Comparison of ENCODE assay signal across 21 cellular contexts in the genomic region with DNA sequence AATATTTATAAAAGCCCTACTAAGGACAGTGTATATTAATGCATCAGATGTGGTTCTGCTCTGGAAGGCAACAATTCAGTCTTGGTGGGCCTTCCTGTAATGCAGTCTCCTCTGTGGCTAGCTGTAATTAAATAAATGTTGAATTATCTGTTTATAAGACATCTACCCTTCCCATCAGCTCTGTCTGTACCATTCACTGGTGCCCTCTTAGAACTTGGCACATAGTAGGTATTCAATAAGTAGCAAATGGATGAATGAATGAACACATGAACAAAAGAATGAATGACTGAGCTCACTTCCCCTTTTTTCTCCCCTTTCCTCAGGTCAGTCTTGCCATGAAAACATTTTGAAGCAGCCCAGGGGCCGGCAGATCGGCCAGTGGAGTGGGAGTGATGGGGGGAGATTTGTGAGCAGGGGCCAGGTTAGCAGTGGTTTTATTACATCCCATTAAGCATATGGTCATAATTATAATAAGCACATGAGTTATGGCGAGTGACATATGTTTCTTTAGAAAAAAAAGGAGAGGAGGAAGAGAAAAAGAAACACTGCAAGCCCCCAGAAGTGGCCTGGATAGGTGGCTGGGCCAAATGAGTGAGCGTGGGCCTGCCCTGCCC. TPM values are rescaled to one million over a fixed set of nuclear protein-coding genes. Genes with fewer than 3 reads are reported as not detected.
DNase-seq lines count a peak whose midpoint lies in the region; ATAC-seq, FAIRE-seq and TF ChIP-seq lines count a peak whose summit lies in the region.
"Had no signal": no experiment of that assay in that cellular context is flagged by ENCODE, and none has a peak within 500 bp of the region (broad histone marks: within the 10 kb centered on the region; RNA-seq: fewer than 3 reads in every experiment).

No MANE protein-coding gene starts in this region.

- H3F3A ChIP-seq in SK-N-SH (replicated peaks; ENCODE audit: insufficient read depth) = no peaks in the 10 kb centered on the region

- no peak overlapping the region for H3K9ac ChIP-seq in SK-N-SH

- TF ChIP-seq EP300 in SK-N-SH (IDR thresholded peaks at IDR 0.05; ENCODE audit: borderline replicate concordance in 1 of 2, low read depth in 1 of 2, low read length in 1 of 2) = no peak

- FAIRE-seq in GM12891 (lab: Jason Lieb, UNC) = no peak
- FAIRE-seq: G401.6, H1, HepG2, HTR-8/SVneo had no signal

- 7% methylated on average over 4 of the region's 4 CpGs for WGBS in SK-N-SH (ENCODE audit: low lambda C conversion rate)

- H3K4me3 Mint-ChIP-seq in immature natural killer cell = no peak overlapping the region
- H3K4me3 Mint-ChIP-seq: B cell; CD4-positive, alpha-beta T cell had no signal

- H3K9me3 Mint-ChIP-seq in immature natural killer cell = no peaks in the 10 kb centered on the region
- H3K9me3 Mint-ChIP-seq: CD4-positive, alpha-beta T cell had no signal

- no peak overlapping the region for H3K27ac ChIP-seq in SK-N-SH (ENCODE audit: low read depth in 2 of 2, low read length in 1 of 2)

- H3K9me3 ChIP-seq in SK-N-SH = no peaks in the 10 kb centered on the region
- H3K9me3 ChIP-seq: HAP-1 had no signal

- CTCF ChIA-PET in SK-N-SH (lab: Yijun Ruan, JAX) = interaction anchor here (0.8 to 1.5 kb wide), 3 partner anchors 100 to 230 kb away, joined by 3 to 5 read pairs (median 3); no protein-coding TSS in a partner anchor

- no peak for ATAC-seq in GM18909 (IDR thresholded peaks at IDR 0.05; ENCODE audit: poor library complexity, unreplicated experiment)
- no peak for ATAC-seq in GM21390 (IDR thresholded peaks at IDR 0.05; ENCODE audit: unreplicated experiment)
- ATAC-seq: HepG2 had no signal

- no peaks in the 10 kb centered on the region; the same call in 1 of the 2 replicates for H3K27me3 ChIP-seq in SK-N-SH (ENCODE audit: insufficient read depth)

- H3K27me3 Mint-ChIP-seq in immature natural killer cell (ENCODE audit: low read depth in 3 of 3) = peaks cover 0 to 7% (median 2%) of the 10 kb centered on the region in 3 donors

- H3K4me3 ChIP-seq in SK-N-SH (ENCODE audit: low read depth in 2 of 2, low read length in 1 of 2) = no peak overlapping the region
- H3K4me3 ChIP-seq: HAP-1 had no signal

- H3K36me3 Mint-ChIP-seq in immature natural killer cell = no peaks in the 10 kb centered on the region

- TF ChIP-seq CTCF in SK-N-SH (IDR thresholded peaks at IDR 0.05) = no peak

- no peak for TF ChIP-seq RAD21 in SK-N-SH (IDR thresholded peaks at IDR 0.05; ENCODE audit: low read length)

- no peak overlapping the region for H2AFZ ChIP-seq in SK-N-SH (ENCODE audit: low read depth)

- no peak for DNase-seq in GM12891 (ENCODE audit: insufficient read length, low spot score)
- DNase-seq in NCI-H2171 (lab: John Stamatoyannopoulos, UW) = peak; percentile 9
- DNase-seq in SK-N-SH = peak; percentile 77
- DNase-seq in left kidney (ENCODE audit: low read depth, low spot score) = peak; percentile 31
- no peak for DNase-seq in AML-193 (lab: John Stamatoyannopoulos, UW)
- DNase-seq in immature natural killer cell = no peak
- DNase-seq: ACHN; C1 segment of cervical spinal cord; Calu3; CD4-positive, alpha-beta T cell; DMS153; DMS79 treated with DMSO at 0.1 percent for 48 hours; EL had no signal

- H3K4me2 ChIP-seq in SK-N-SH = no peak overlapping the region

- no peaks in the 10 kb centered on the region for H3K4me1 Mint-ChIP-seq in immature natural killer cell
- H3K4me1 Mint-ChIP-seq: B cell had no signal

- peaks cover 0 to 9% of the 10 kb centered on the region in 2 experiments; a peak in 1 of 4 replicates for H3K4me1 ChIP-seq in SK-N-SH (ENCODE audit: control insufficient read depth in 1 of 2, insufficient read depth in 2 of 2, low read depth in 1 of 2, low read length in 1 of 2)
- H3K4me1 ChIP-seq: HAP-1 had no signal

- H3K79me2 ChIP-seq in SK-N-SH (ENCODE audit: insufficient read depth) = no peaks in the 10 kb centered on the region

- POLR2A ChIA-PET in SK-N-SH (lab: Yijun Ruan, JAX) = no interaction called here

- no peaks in the 10 kb centered on the region for H3K9me2 ChIP-seq in SK-N-SH

- H3K27ac Mint-ChIP-seq in immature natural killer cell = no peak overlapping the region
- H3K27ac Mint-ChIP-seq: B cell; CD4-positive, alpha-beta T cell had no signal

- TF ChIP-seq POLR2A in GM12891 (IDR thresholded peaks at IDR 0.05; ENCODE audit: low read depth, low read length) = no peak

- H3K36me3 ChIP-seq in SK-N-SH (replicated peaks in 1 of 2; ENCODE audit: control insufficient read depth in 1 of 2, insufficient read depth in 2 of 2, low read length in 1 of 2) = no peaks in the 10 kb centered on the region
- H3K36me3 ChIP-seq: HAP-1 had no signal

- H4K20me1 ChIP-seq in SK-N-SH (ENCODE audit: insufficient read depth) = no peaks in the 10 kb centered on the region

TF ChIP-seq in GM12891, 5 proteins besides CTCF, POLR2A, EP300 and RAD21:
- no peak for TF ChIP-seq PAX5 (IDR thresholded peaks at IDR 0.05; ENCODE audit: insufficient read depth, low read length, severe bottlenecking)
- TF ChIP-seq POU2F2 (IDR thresholded peaks at IDR 0.05; ENCODE audit: low read depth, low read length) = no peak
- TF ChIP-seq SPI1 (IDR thresholded peaks at IDR 0.05; ENCODE audit: low read depth, low read length) = peak; percentile 56
- TF ChIP-seq POLR2AphosphoS5 (IDR thresholded peaks at IDR 0.05; ENCODE audit: low read depth, low read length) = no peak

TF ChIP-seq in SK-N-SH, 30 proteins besides CTCF, POLR2A, EP300 and RAD21:
- TF ChIP-seq, protein P1, sequence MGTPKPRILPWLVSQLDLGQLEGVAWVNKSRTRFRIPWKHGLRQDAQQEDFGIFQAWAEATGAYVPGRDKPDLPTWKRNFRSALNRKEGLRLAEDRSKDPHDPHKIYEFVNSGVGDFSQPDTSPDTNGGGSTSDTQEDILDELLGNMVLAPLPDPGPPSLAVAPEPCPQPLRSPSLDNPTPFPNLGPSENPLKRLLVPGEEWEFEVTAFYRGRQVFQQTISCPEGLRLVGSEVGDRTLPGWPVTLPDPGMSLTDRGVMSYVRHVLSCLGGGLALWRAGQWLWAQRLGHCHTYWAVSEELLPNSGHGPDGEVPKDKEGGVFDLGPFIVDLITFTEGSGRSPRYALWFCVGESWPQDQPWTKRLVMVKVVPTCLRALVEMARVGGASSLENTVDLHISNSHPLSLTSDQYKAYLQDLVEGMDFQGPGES (IDR thresholded peaks at IDR 0.05; ENCODE audit: low read depth, low read length) = no peak
- TF ChIP-seq MEF2A (IDR thresholded peaks at IDR 0.05; ENCODE audit: borderline replicate concordance, low read depth) (no peak), NFIC (IDR thresholded peaks at IDR 0.05; ENCODE audit: borderline replicate concordance) (no peak), CHD2 (IDR thresholded peaks at IDR 0.05; ENCODE audit: low read length, partially characterized antibody) (no peak), TEAD4 (IDR thresholded peaks at IDR 0.05; ENCODE audit: borderline replicate concordance, insufficient read depth) (no peak), SMC3 (IDR thresholded peaks at IDR 0.05; ENCODE audit: low read depth, low read length) (no peak), YY1 (IDR thresholded peaks at IDR 0.05; ENCODE audit: low read depth) (no peak)

RNA-seq across cellular contexts. Expression of a gene that starts 48.7 kb away (rescaled TPM):
- polyA plus RNA-seq in GM12891 (2012; ENCODE audit: low read depth, missing spikeins) = 127 TPM
- 35.6 and 39.2 TPM in 2 replicates for polyA plus RNA-seq in SK-N-SH (2012; rRNA removed)
- polyA plus RNA-seq in SK-N-SH (2012; cell fraction: cytosol; rRNA removed) = 17.9 and 24.9 TPM in 2 replicates
- polyA plus RNA-seq in SK-N-SH (2012; cell fraction: nucleus; rRNA removed) = 12.5 and 16.5 TPM in 2 replicates
- polyA plus RNA-seq in immature natural killer cell = 10 to 100 TPM in 2 of 3 donors, 1 to 10 TPM in 1; 9.7 to 15.7 (median 10.7) TPM

Comparison
In these comparisons a context has a peak if more than half of its experiments do, and no peak if none do; other contexts are left out.
1. DNase-seq: peak in NCI-H2171 (single experiment), SK-N-SH (single experiment) and left kidney (single experiment); none in GM12891 (single experiment), AML-193 (0 of 2) and immature natural killer cell (0 of 3).